ENCODE assay signal across 1 cellular context in genomic region chr6:146887447-146888077, GRCh38.
TF ChIP-seq lines count a peak whose summit lies in the region.

No MANE protein-coding gene starts in this region.

TF ChIP-seq in GM12878, 131 proteins besides CTCF, POLR2A, EP300 and RAD21 (continued from another document):
- no peak for TF ChIP-seq BCLAF1 (IDR thresholded peaks at IDR 0.05)
